Comparison of ENCODE assay signal across 8 cellular contexts in the genomic region with DNA sequence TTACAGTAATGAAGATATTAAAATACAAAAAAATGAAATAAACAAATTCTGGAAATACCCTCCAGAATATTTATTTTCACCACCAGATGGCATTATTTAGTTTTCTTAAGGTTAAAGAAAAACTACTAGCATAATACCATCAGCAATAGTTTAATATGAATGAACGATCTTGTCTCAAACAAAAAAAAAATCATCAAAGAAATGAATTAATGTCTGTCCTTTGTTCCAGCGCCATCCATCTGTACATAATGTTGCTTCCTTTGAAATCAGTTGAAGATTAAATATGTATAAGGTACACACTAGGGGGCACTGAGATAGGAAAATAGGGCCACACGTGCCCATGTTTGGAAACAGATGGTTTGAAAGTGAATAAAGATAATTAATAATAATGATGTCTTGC.
A peak's percentile ranks its signal among the peaks of the same experiment; 100 is the strongest.
DNase-seq lines count a peak whose midpoint lies in the region; ATAC-seq and TF ChIP-seq lines count a peak whose summit lies in the region.

No MANE protein-coding gene starts in this region.

- H3K4me3 ChIP-seq in adrenal gland (peak overlapping the region in 1 of 4 donors; percentile 6), liver (ENCODE audit: low read depth in 1 of 3, low read length in 3 of 3) (no peak overlapping the region), stomach (no peak overlapping the region)

- H3K27me3 ChIP-seq in adrenal gland, result no peaks in the 10 kb centered on the region
- H3K27me3 ChIP-seq in liver (ENCODE audit: control insufficient read depth in 4 of 4, insufficient read depth in 4 of 4, low read length in 3 of 4), result no peaks in the 10 kb centered on the region
- H3K27me3 ChIP-seq in stomach, result no peaks in the 10 kb centered on the region

- H3K4me1 ChIP-seq in adrenal gland (replicated peaks in 1 of 2), result no peaks in the 10 kb centered on the region
- H3K4me1 ChIP-seq in liver (ENCODE audit: control insufficient read depth in 4 of 4, insufficient read depth in 4 of 4, low read length in 3 of 4), result no peaks in the 10 kb centered on the region
- H3K4me1 ChIP-seq in stomach, result peaks cover 0 to 6% (median 0%) of the 10 kb centered on the region in 4 donors

- ATAC-seq in GM18907 (IDR thresholded peaks at IDR 0.05; ENCODE audit: unreplicated experiment) (no peak), HG02678 (IDR thresholded peaks at IDR 0.05; ENCODE audit: unreplicated experiment) (no peak), GM19328 (IDR thresholded peaks at IDR 0.05; ENCODE audit: unreplicated experiment) (no peak)

- H3K27ac ChIP-seq in adrenal gland, result no peak overlapping the region
- H3K27ac ChIP-seq in liver (ENCODE audit: low read depth in 1 of 2, low read length in 2 of 2), result no peak overlapping the region
- no peak overlapping the region for H3K27ac ChIP-seq in stomach

- H3K36me3 ChIP-seq in adrenal gland (replicated peaks in 1 of 2) (no peaks in the 10 kb centered on the region), liver (ENCODE audit: control insufficient read depth in 4 of 4, insufficient read depth in 3 of 4, low read depth in 1 of 4, low read length in 3 of 4) (no peaks in the 10 kb centered on the region), stomach (no peaks in the 10 kb centered on the region)

- H3K9me3 ChIP-seq in adrenal gland (replicated peaks in 1 of 3) (no peaks in the 10 kb centered on the region), liver (ENCODE audit: control insufficient read depth in 4 of 4, low read length in 3 of 4) (no peaks in the 10 kb centered on the region), stomach (no peaks in the 10 kb centered on the region)

- TF ChIP-seq EP300 in stomach (IDR thresholded peaks at IDR 0.05), result no peak

- TF ChIP-seq CTCF in adrenal gland (IDR thresholded peaks at IDR 0.05) (peak; percentile 1 to 73 (median 54)), liver (IDR thresholded peaks at IDR 0.05; ENCODE audit: low read depth, low read length, missing input control) (peak; percentile 16), stomach (IDR thresholded peaks at IDR 0.05) (peak in 1 of 7 experiments; percentile 35)

- H3K9ac ChIP-seq in liver (ENCODE audit: low read depth in 1 of 2, low read length in 2 of 2), result no peak overlapping the region

- TF ChIP-seq POLR2A in adrenal gland (IDR thresholded peaks at IDR 0.05), result no peak
- TF ChIP-seq POLR2A in stomach (IDR thresholded peaks at IDR 0.05), result no peak

- DNase-seq in GM03348 (ENCODE audit: low spot score) (peak; percentile 16), NCI-H1436 (lab: John Stamatoyannopoulos, UW) (peak; percentile 32), adrenal gland (no peak), stomach (no peak)

- intact Hi-C loops in adrenal gland (cut with DNase I) (loop anchor here in 1 of 2 donors (10.0 kb wide), 2 partner anchors 81 to 561 kb away; no protein-coding TSS in a partner anchor), stomach (cut with DNase I; ENCODE audit: low total_unique reads) (loop anchor here (10.0 kb wide), 1 partner anchor 451 kb away; no protein-coding TSS in a partner anchor)

- TF ChIP-seq RAD21 in liver (IDR thresholded peaks at IDR 0.05), result peak; percentile 65

- 9 to 15% (median 14%) methylated on average over 3 of the region's 3 CpGs for WGBS in adrenal gland, 4 donors
- WGBS in liver, result 23% methylated on average over 3 of the region's 3 CpGs
- 7 to 16% (median 9%) methylated on average over 3 of the region's 3 CpGs for WGBS in stomach, 5 donors

TF ChIP-seq in liver, 16 proteins besides CTCF, POLR2A, EP300 and RAD21:
- TF ChIP-seq YY1 (IDR thresholded peaks at IDR 0.05), result no peak
- TF ChIP-seq, protein P1, sequence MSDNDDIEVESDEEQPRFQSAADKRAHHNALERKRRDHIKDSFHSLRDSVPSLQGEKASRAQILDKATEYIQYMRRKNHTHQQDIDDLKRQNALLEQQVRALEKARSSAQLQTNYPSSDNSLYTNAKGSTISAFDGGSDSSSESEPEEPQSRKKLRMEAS (IDR thresholded peaks at IDR 0.05), result no peak
- no peak for TF ChIP-seq NR2F2 (IDR thresholded peaks at IDR 0.05)
- TF ChIP-seq HNF4A (conservative IDR thresholded peaks at IDR 0.05), result no peak
- TF ChIP-seq HNF4G (IDR thresholded peaks at IDR 0.05), result no peak
- TF ChIP-seq TAF1 (conservative IDR thresholded peaks at IDR 0.05), result no peak
- TF ChIP-seq GABPA (IDR thresholded peaks at IDR 0.05 in 1 of 2, conservative IDR thresholded peaks at IDR 0.05 in 1 of 2), result no peak
- TF ChIP-seq RXRA (IDR thresholded peaks at IDR 0.05), result no peak
- TF ChIP-seq EGR1 (IDR thresholded peaks at IDR 0.05; ENCODE audit: low read depth in 2 of 2), result no peak
- TF ChIP-seq FOXA2 (IDR thresholded peaks at IDR 0.05), result no peak
- TF ChIP-seq JUND (IDR thresholded peaks at IDR 0.05), result no peak
- no peak for TF ChIP-seq SP1 (IDR thresholded peaks at IDR 0.05)
- TF ChIP-seq, protein P2, sequence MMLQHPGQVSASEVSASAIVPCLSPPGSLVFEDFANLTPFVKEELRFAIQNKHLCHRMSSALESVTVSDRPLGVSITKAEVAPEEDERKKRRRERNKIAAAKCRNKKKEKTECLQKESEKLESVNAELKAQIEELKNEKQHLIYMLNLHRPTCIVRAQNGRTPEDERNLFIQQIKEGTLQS (IDR thresholded peaks at IDR 0.05), result no peak
- no peak for TF ChIP-seq FOXA1 (IDR thresholded peaks at IDR 0.05)
- TF ChIP-seq, protein P3, sequence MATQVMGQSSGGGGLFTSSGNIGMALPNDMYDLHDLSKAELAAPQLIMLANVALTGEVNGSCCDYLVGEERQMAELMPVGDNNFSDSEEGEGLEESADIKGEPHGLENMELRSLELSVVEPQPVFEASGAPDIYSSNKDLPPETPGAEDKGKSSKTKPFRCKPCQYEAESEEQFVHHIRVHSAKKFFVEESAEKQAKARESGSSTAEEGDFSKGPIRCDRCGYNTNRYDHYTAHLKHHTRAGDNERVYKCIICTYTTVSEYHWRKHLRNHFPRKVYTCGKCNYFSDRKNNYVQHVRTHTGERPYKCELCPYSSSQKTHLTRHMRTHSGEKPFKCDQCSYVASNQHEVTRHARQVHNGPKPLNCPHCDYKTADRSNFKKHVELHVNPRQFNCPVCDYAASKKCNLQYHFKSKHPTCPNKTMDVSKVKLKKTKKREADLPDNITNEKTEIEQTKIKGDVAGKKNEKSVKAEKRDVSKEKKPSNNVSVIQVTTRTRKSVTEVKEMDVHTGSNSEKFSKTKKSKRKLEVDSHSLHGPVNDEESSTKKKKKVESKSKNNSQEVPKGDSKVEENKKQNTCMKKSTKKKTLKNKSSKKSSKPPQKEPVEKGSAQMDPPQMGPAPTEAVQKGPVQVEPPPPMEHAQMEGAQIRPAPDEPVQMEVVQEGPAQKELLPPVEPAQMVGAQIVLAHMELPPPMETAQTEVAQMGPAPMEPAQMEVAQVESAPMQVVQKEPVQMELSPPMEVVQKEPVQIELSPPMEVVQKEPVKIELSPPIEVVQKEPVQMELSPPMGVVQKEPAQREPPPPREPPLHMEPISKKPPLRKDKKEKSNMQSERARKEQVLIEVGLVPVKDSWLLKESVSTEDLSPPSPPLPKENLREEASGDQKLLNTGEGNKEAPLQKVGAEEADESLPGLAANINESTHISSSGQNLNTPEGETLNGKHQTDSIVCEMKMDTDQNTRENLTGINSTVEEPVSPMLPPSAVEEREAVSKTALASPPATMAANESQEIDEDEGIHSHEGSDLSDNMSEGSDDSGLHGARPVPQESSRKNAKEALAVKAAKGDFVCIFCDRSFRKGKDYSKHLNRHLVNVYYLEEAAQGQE (IDR thresholded peaks at IDR 0.05), result no peak
- TF ChIP-seq, protein P4, sequence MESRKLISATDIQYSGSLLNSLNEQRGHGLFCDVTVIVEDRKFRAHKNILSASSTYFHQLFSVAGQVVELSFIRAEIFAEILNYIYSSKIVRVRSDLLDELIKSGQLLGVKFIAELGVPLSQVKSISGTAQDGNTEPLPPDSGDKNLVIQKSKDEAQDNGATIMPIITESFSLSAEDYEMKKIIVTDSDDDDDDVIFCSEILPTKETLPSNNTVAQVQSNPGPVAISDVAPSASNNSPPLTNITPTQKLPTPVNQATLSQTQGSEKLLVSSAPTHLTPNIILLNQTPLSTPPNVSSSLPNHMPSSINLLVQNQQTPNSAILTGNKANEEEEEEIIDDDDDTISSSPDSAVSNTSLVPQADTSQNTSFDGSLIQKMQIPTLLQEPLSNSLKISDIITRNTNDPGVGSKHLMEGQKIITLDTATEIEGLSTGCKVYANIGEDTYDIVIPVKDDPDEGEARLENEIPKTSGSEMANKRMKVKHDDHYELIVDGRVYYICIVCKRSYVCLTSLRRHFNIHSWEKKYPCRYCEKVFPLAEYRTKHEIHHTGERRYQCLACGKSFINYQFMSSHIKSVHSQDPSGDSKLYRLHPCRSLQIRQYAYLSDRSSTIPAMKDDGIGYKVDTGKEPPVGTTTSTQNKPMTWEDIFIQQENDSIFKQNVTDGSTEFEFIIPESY (IDR thresholded peaks at IDR 0.05), result no peak

Comparison
In these comparisons a context has a peak if more than half of its experiments do, and no peak if none do; other contexts are left out.
1. DNase-seq: peak in GM03348 (single experiment) and NCI-H1436 (single experiment); none in adrenal gland (0 of 7) and stomach (single experiment).